Comparison of ENCODE assay signal across 1 cellular context in the genomic region with DNA sequence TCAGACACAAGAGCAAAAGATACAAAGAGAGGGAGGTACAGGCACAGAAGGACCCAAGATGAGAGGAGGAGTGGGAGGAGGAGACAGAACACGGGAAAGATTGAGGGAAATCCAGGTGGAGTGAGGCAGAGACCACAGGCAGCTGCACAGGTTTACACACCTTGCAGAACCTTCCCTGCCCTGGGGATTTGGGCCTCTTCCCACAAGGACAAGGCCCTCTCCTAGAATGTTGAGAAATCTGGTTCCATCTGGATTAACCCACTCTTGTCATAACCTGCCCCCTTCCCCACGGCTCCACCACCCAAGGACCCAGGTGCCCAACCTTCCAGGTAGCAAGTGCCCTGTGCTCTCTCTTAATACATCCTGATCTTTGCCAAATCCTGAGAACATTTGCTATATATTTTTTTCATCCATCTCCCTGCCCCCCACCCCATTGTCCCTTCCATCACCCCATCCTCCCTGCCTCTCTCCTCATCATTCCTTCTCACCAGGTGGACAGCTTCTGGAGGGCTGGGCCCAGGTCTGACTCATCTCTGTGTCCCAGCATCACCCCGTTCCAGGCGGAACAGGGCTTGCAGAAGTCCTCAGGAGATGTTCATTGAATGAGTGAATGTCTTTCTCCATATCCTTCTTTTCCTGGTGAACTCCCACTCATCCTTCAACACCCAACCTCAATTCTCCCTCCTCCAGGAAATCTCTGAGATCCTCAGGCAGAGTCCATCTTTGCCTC.
TF ChIP-seq lines count a peak whose summit lies in the region.

No MANE protein-coding gene starts in this region.

TF ChIP-seq in H1, 55 proteins besides CTCF, POLR2A, EP300 and RAD21:
- no peak for TF ChIP-seq RFX5 (IDR thresholded peaks at IDR 0.05; ENCODE audit: borderline replicate concordance, low read depth, low read length)
- no peak for TF ChIP-seq JUND (IDR thresholded peaks at IDR 0.05; ENCODE audit: low read length)
- no peak for TF ChIP-seq SRF (IDR thresholded peaks at IDR 0.05; ENCODE audit: low read depth, low read length)
- no peak for TF ChIP-seq RNF2 (IDR thresholded peaks at IDR 0.05; ENCODE audit: borderline replicate concordance, low read depth, low read length, missing control alignments, poor library complexity, severe bottlenecking)
- no peak for TF ChIP-seq KDM5A (IDR thresholded peaks at IDR 0.05; ENCODE audit: low read length)
- TF ChIP-seq USF2 (IDR thresholded peaks at IDR 0.05; ENCODE audit: low read length) = no peak
- TF ChIP-seq SIX5 (IDR thresholded peaks at IDR 0.05; ENCODE audit: low read depth, low read length) = no peak
- no peak for TF ChIP-seq BACH1 (IDR thresholded peaks at IDR 0.05; ENCODE audit: low read length)
- no peak for TF ChIP-seq YY1 (IDR thresholded peaks at IDR 0.05; ENCODE audit: low read depth, low read length)
- no peak for TF ChIP-seq POU5F1 (IDR thresholded peaks at IDR 0.05; ENCODE audit: low read depth, low read length)
- no peak for TF ChIP-seq CREB1 (IDR thresholded peaks at IDR 0.05)
- no peak for TF ChIP-seq TAF7 (optimal IDR thresholded peaks at IDR 0.05; ENCODE audit: borderline replicate concordance, low read depth, low read length)
- TF ChIP-seq TEAD4 (IDR thresholded peaks at IDR 0.05; ENCODE audit: low read depth, low read length) = no peak
- no peak for TF ChIP-seq HDAC6 (IDR thresholded peaks at IDR 0.05; ENCODE audit: low read depth, low read length)
- TF ChIP-seq BCL11A (IDR thresholded peaks at IDR 0.05; ENCODE audit: low read depth in 2 of 2, low read length in 2 of 2) = no peak
- no peak for TF ChIP-seq NANOG (IDR thresholded peaks at IDR 0.05; ENCODE audit: insufficient read depth, low read depth, low read length, poor library complexity, severe bottlenecking)
- no peak for TF ChIP-seq RBBP5 (IDR thresholded peaks at IDR 0.05; ENCODE audit: borderline replicate concordance, low read depth, low read length)
- TF ChIP-seq ASH2L (IDR thresholded peaks at IDR 0.05; ENCODE audit: low read length) = no peak
- no peak for TF ChIP-seq TBP (IDR thresholded peaks at IDR 0.05; ENCODE audit: low read depth, low read length)
